18 cellular contexts compared by ENCODE assay signal in the genomic region with DNA sequence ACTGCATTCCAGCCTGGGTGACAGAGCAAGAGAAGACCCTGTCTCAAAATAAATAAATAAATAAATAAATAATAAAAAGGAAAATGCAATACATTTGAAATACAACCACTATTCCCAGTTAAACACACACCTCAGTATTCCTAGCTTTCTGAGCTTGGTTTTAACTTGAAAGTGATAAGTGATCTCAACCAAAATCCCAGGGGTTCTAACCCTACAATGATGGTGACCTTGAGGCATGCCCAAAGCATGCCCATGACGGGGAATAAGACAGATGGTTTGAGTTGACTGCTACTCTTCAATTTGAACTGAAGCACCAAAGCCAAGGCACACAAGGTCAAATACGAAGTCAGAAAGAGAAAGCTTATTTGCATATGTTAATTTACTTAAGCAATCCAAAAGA.
DNase-seq lines count a peak whose midpoint lies in the region; ATAC-seq, FAIRE-seq and TF ChIP-seq lines count a peak whose summit lies in the region.
"Had no signal": no experiment of that assay in that cellular context is flagged by ENCODE, and none has a peak within 500 bp of the region (broad histone marks: within the 10 kb centered on the region; RNA-seq: fewer than 3 reads in every experiment).

No MANE protein-coding gene starts in this region.

- H3K4me3 ChIP-seq in HepG2 (replicated peaks in 1 of 3; ENCODE audit: insufficient read depth in 1 of 3, low read depth in 2 of 3, low read length in 3 of 3) (no peak overlapping the region), right lobe of liver (no peak overlapping the region), H1 (ENCODE audit: extremely low read depth in 1 of 4, insufficient read depth in 2 of 4, low read depth in 3 of 4, low read length in 4 of 4) (no peak overlapping the region), spleen (no peak overlapping the region)
- H3K4me3 ChIP-seq: GM23248 had no signal

- H2AK5ac ChIP-seq in H1 (ENCODE audit: low read depth, low read length), result no peak overlapping the region

- no peak overlapping the region for H3K14ac ChIP-seq in H1 (ENCODE audit: insufficient read length)

- H3K36me3 ChIP-seq in HepG2 (replicated peaks in 1 of 2; ENCODE audit: control insufficient read depth in 1 of 2, insufficient read depth in 2 of 2, low read length in 2 of 2), result no peaks in the 10 kb centered on the region
- H3K36me3 ChIP-seq in right lobe of liver, result no peaks in the 10 kb centered on the region
- peaks cover 9 to 28% (median 20%) of the 10 kb centered on the region in 4 experiments for H3K36me3 ChIP-seq in H1 (ENCODE audit: control insufficient read depth in 2 of 4, insufficient read depth in 4 of 4, low read length in 3 of 4)
- peaks cover 0 to 36% (median 6%) of the 10 kb centered on the region in 6 donors for H3K36me3 ChIP-seq in spleen

- DNase-seq in HepG2 (ENCODE audit: low spot score) (no peak), right lobe of liver (no peak), H1 (ENCODE audit: low read depth in 1 of 2, low spot score in 2 of 2) (no peak), spleen (peak; percentile 4)
- DNase-seq: C1 segment of cervical spinal cord; Calu3; CD4-positive, alpha-beta memory T cell; COR-L47; DMS53; DMS79 treated with DMSO at 0.1 percent for 48 hours; GF-D8; GM23248; H9 had no signal

- no peak overlapping the region for H3K18ac ChIP-seq in H1 (ENCODE audit: extremely low read depth, low read length)

- no peak overlapping the region for H3K4ac ChIP-seq in H1 (replicated peaks; ENCODE audit: insufficient read length, low read depth, low read length)

- WGBS in HepG2 (ENCODE audit: low lambda C conversion rate), result 94% methylated on average over 2 of the region's 2 CpGs
- 56% methylated on average over 2 of the region's 2 CpGs for WGBS in right lobe of liver (ENCODE audit: insufficient coverage, low coverage, low lambda C conversion rate, missing lambda C conversion rate)
- 76% methylated on average over 2 of the region's 2 CpGs; no CpG with 5 or more reads in 1 of the 2 experiments for WGBS in H1 (ENCODE audit: extremely low coverage in 1 of 2, insufficient coverage in 1 of 2, insufficient read length in 1 of 2, insufficient replicate concordance in 2 of 2, low coverage in 1 of 2, low lambda C conversion rate in 2 of 2, missing lambda C conversion rate in 1 of 2), 2 experiments
- 64 to 84% (median 82%) methylated on average over 2 of the region's 2 CpGs for WGBS in spleen, 5 donors

- BruUV-seq in HepG2 (replicated peaks; lab: Mats Ljungman, UMichigan), result no TSS peak

- FAIRE-seq in HepG2 (lab: Jason Lieb, UNC) (peak; percentile 8), H1 (lab: Jason Lieb, UNC) (no peak)
- FAIRE-seq: GM12891, GM18507 had no signal

- intact Hi-C loops in HepG2 (cut with micrococcal nuclease; ENCODE audit: unreplicated experiment), result no loop called here
- intact Hi-C loops in right lobe of liver (cut with DNase I), result no loop called here
- intact Hi-C loops in spleen (cut with DNase I; ENCODE audit: low total_unique reads), result no loop called here

- in situ Hi-C loops in HepG2 (cut with HindIII; ENCODE audit: extremely low pct_ligation_motif_present, low pct_unique_long_range_greater_than_20kb), result loop anchor here (25.0 kb wide), 1 partner anchor 1107 kb away; no protein-coding TSS in a partner anchor

- H2AFZ ChIP-seq in HepG2 (ENCODE audit: low read length) (no peak overlapping the region), H1 (ENCODE audit: low read length) (no peak overlapping the region)
- H2AFZ ChIP-seq: GM23248 had no signal

- no peak for TF ChIP-seq EP300 in HepG2 (IDR thresholded peaks at IDR 0.05; ENCODE audit: low read depth in 2 of 2, low read length in 2 of 2)
- TF ChIP-seq EP300 in HepG2 (CRISPR knock-in tag; IDR thresholded peaks at IDR 0.05; ENCODE audit: borderline replicate concordance), result no peak
- TF ChIP-seq EP300 in H1 (IDR thresholded peaks at IDR 0.05; ENCODE audit: borderline replicate concordance in 1 of 2, low read depth in 2 of 2, low read length in 2 of 2), result no peak

- no peak for TF ChIP-seq RAD21 in HepG2 (CRISPR knock-in tag; IDR thresholded peaks at IDR 0.05)
- TF ChIP-seq RAD21 in H1 (IDR thresholded peaks at IDR 0.05 in 1 of 2, conservative IDR thresholded peaks at IDR 0.05 in 1 of 2; ENCODE audit: low read depth in 2 of 2, low read length in 2 of 2), result no peak

- ATAC-seq in HepG2 (no peak), right lobe of liver (no peak), GM21447 (IDR thresholded peaks at IDR 0.05; ENCODE audit: unreplicated experiment) (no peak), GM18867 (IDR thresholded peaks at IDR 0.05; ENCODE audit: unreplicated experiment) (no peak)
- ATAC-seq: HCT116 had no signal

- POLR2A ChIA-PET in HepG2 (lab: Yijun Ruan, JAX) (no interaction called here), H1 (lab: Charles Lee; ENCODE audit: partially characterized antibody) (interaction anchor here (0.6 to 1.7 kb wide), 4 partner anchors 8 to 445 kb away, joined by 3 to 7 read pairs (median 4); no protein-coding TSS in a partner anchor)

- CTCF ChIA-PET in HepG2 (lab: Yijun Ruan, JAX; ENCODE audit: low intra/inter-chr PET ratio, low total read pairs) (no interaction called here), H1 (lab: Charles Lee; ENCODE audit: partially characterized antibody) (interaction anchor here (0.7 to 1.6 kb wide), 6 partner anchors 9 to 500 kb away, joined by 3 to 7 read pairs (median 4); no protein-coding TSS in a partner anchor)

- H2BK5ac ChIP-seq in H1 (ENCODE audit: low read depth, low read length), result 0 out of 2 replicates have a peak overlapping the region, but pooled peaks have one; percentile 9

- H3K23me2 ChIP-seq in H1 (ENCODE audit: low read depth, low read length), result no peaks in the 10 kb centered on the region

- H4K8ac ChIP-seq in H1 (ENCODE audit: extremely low read depth, insufficient read depth, low read length), result no peak overlapping the region

- TF ChIP-seq POLR2A in HepG2 (IDR thresholded peaks at IDR 0.05; ENCODE audit: insufficient read depth in 1 of 2, low read depth in 2 of 2, low read length in 2 of 2), result no peak
- no peak for TF ChIP-seq POLR2A in right lobe of liver (IDR thresholded peaks at IDR 0.05)
- no peak for TF ChIP-seq POLR2A in H1 (IDR thresholded peaks at IDR 0.05; ENCODE audit: control extremely low read depth in 1 of 2, low read depth in 2 of 2, low read length in 2 of 2)
- no peak for TF ChIP-seq POLR2A in spleen (IDR thresholded peaks at IDR 0.05)

- TF ChIP-seq CTCF in HepG2 (CRISPR knock-in tag; IDR thresholded peaks at IDR 0.05) (no peak), right lobe of liver (IDR thresholded peaks at IDR 0.05) (no peak), H1 (IDR thresholded peaks at IDR 0.05; ENCODE audit: control extremely low read depth in 1 of 3, insufficient read depth in 1 of 3, low read depth in 1 of 3, low read length in 3 of 3) (no peak), spleen (IDR thresholded peaks at IDR 0.05 in 8 of 11, conservative IDR thresholded peaks at IDR 0.05 in 3 of 11) (no peak)

- no peaks in the 10 kb centered on the region for H3K79me2 ChIP-seq in HepG2 (ENCODE audit: insufficient read depth, low read length)
- no peaks in the 10 kb centered on the region for H3K79me2 ChIP-seq in H1 (ENCODE audit: control insufficient read depth in 1 of 2, insufficient read depth in 2 of 2, low read length in 2 of 2)

- no peak overlapping the region for H3K56ac ChIP-seq in H1 (replicated peaks; ENCODE audit: insufficient read length, low read depth, low read length)

- no peak overlapping the region for H3K4me2 ChIP-seq in HepG2 (ENCODE audit: low read depth, low read length)
- no peak overlapping the region for H3K4me2 ChIP-seq in H1 (ENCODE audit: insufficient read depth in 1 of 2, low read depth in 2 of 2, low read length in 2 of 2)

- no peak overlapping the region for H3K27ac ChIP-seq in HepG2 (ENCODE audit: extremely low read length, insufficient read depth, low read length)
- no peak overlapping the region for H3K27ac ChIP-seq in right lobe of liver
- H3K27ac ChIP-seq in H1 (ENCODE audit: low read depth, low read length), result no peak overlapping the region
- no peak overlapping the region for H3K27ac ChIP-seq in spleen
- H3K27ac ChIP-seq: GM23248 had no signal

- no peak overlapping the region for H4K5ac ChIP-seq in H1 (ENCODE audit: insufficient read length, low read depth, low read length)

- H4K20me1 ChIP-seq in HepG2 (ENCODE audit: insufficient read depth, low read length) (no peaks in the 10 kb centered on the region), H1 (replicated peaks in 1 of 2; ENCODE audit: control insufficient read depth in 1 of 2, insufficient read depth in 2 of 2, low read length in 2 of 2) (no peaks in the 10 kb centered on the region)

- no peaks in the 10 kb centered on the region for H3K27me3 ChIP-seq in HepG2 (ENCODE audit: control insufficient read depth in 1 of 2, insufficient read depth in 2 of 2, low read length in 2 of 2)
- no peaks in the 10 kb centered on the region for H3K27me3 ChIP-seq in right lobe of liver
- 0 out of 7 replicates have a peak, but pooled peaks cover 0 to 3% (median 0%) of the 10 kb centered on the region in 4 experiments for H3K27me3 ChIP-seq in H1 (replicated peaks in 1 of 4; ENCODE audit: control insufficient read depth in 3 of 4, extremely low read depth in 1 of 4, insufficient read depth in 3 of 4, low read length in 3 of 4)
- H3K27me3 ChIP-seq in spleen (replicated peaks in 1 of 7), result no peaks in the 10 kb centered on the region

- no peaks in the 10 kb centered on the region for H3K9me3 ChIP-seq in HepG2 (ENCODE audit: low read length)
- H3K9me3 ChIP-seq in right lobe of liver, result no peaks in the 10 kb centered on the region
- H3K9me3 ChIP-seq in H1 (ENCODE audit: insufficient read depth in 2 of 2, low read depth in 1 of 2, low read length in 1 of 2), result no peaks in the 10 kb centered on the region
- H3K9me3 ChIP-seq in spleen, result no peaks in the 10 kb centered on the region

- H3K79me1 ChIP-seq in H1 (ENCODE audit: low read depth, low read length), result no peaks in the 10 kb centered on the region

- H2BK120ac ChIP-seq in H1 (replicated peaks; ENCODE audit: low read depth, low read length), result no peak overlapping the region

- H2BK20ac ChIP-seq in H1 (ENCODE audit: low read length), result no peak overlapping the region

- no peak overlapping the region for H3K9ac ChIP-seq in HepG2 (ENCODE audit: insufficient read depth, low read depth, low read length)
- no peak overlapping the region for H3K9ac ChIP-seq in H1 (replicated peaks in 1 of 4; ENCODE audit: extremely low read depth in 1 of 4, low read depth in 3 of 4, low read length in 3 of 4)
- H3K9ac ChIP-seq: GM23248 had no signal

- H2BK12ac ChIP-seq in H1 (ENCODE audit: low read depth, low read length), result no peak overlapping the region

- no peak overlapping the region for H4K91ac ChIP-seq in H1 (replicated peaks; ENCODE audit: insufficient read length, low read length)

- no peak overlapping the region for H2BK15ac ChIP-seq in H1 (ENCODE audit: low read length)

- no peak overlapping the region for H3K23ac ChIP-seq in H1 (ENCODE audit: insufficient read length)

- no peaks in the 10 kb centered on the region for H3K4me1 ChIP-seq in HepG2 (ENCODE audit: insufficient read depth, low read length)
- no peaks in the 10 kb centered on the region for H3K4me1 ChIP-seq in right lobe of liver
- peaks cover 0 to 5% (median 0%) of the 10 kb centered on the region in 4 experiments; a peak in 2 of 7 replicates for H3K4me1 ChIP-seq in H1 (replicated peaks in 1 of 4; ENCODE audit: control insufficient read depth in 3 of 4, insufficient read depth in 4 of 4, low read length in 3 of 4)
- H3K4me1 ChIP-seq in spleen, result no peaks in the 10 kb centered on the region

TF ChIP-seq in H1, 55 proteins besides CTCF, POLR2A, EP300 and RAD21 (continues in another document):
- TF ChIP-seq EGR1 (IDR thresholded peaks at IDR 0.05; ENCODE audit: borderline replicate concordance, low read depth, low read length), result no peak
